ENCODE assay signal across 8 cellular contexts in genomic region chr2:69714539-69715220, GRCh38. TPM values are rescaled to one million over a fixed set of nuclear protein-coding genes. Genes with fewer than 3 reads are reported as not detected.
DNase-seq lines count a peak whose midpoint lies in the region.
"Not testable (repeated sequence)": the region's sequence is repeated elsewhere in the genome, so short reads cannot be mapped to it uniquely, and the experiment has no call there.

No MANE protein-coding gene starts in this region.

- peaks cover 23% of the 10 kb centered on the region for H3K4me1 Mint-ChIP-seq in activated CD4-positive, alpha-beta T cell treated with anti-CD3 and anti-CD28 coated beads, Interleukin-2, amount 10 ng/mL, durations not matched to agents 7 days and 5 days

- not testable (repeated sequence) for H3K27ac ChIP-seq in BLaER1

- H3K4me2 ChIP-seq in BLaER1: peak overlapping the region; percentile 30

- not testable (repeated sequence) for H3K4me3 Mint-ChIP-seq in activated CD4-positive, alpha-beta T cell treated with anti-CD3 and anti-CD28 coated beads, Interleukin-2, amount 10 ng/mL, durations not matched to agents 7 days and 5 days

- not testable (repeated sequence) for H3K9me3 ChIP-seq in BLaER1

- peaks cover 10% of the 10 kb centered on the region for H3K9me3 Mint-ChIP-seq in activated CD4-positive, alpha-beta T cell treated with anti-CD3 and anti-CD28 coated beads, Interleukin-2, amount 10 ng/mL, durations not matched to agents 7 days and 5 days

- H3K27me3 Mint-ChIP-seq in activated CD4-positive, alpha-beta T cell treated with anti-CD3 and anti-CD28 coated beads, Interleukin-2, amount 10 ng/mL, durations not matched to agents 7 days and 5 days: not testable (repeated sequence)

- POLR2A ChIA-PET in activated CD4-positive, alpha-beta T cell treated with anti-CD3 and anti-CD28 coated beads, Interleukin-2, amount 10 ng/mL, durations not matched to agents 7 days and 5 days (lab: Charles Lee): interaction anchor here (0.6 kb wide), 1 partner anchor 70 kb away, joined by 3 read pairs; no protein-coding TSS in a partner anchor

- DNase-seq in GM19240 (ENCODE audit: insufficient read length, low spot score) (peak; percentile 51), HPDE6-E6E7 (ENCODE audit: extremely low spot score) (peak; percentile 49), NCI-H82 treated with DMSO at 0.1 percent for 48 hours (lab: John Stamatoyannopoulos, UW; ENCODE audit: unreplicated experiment) (peak; percentile 73), cerebellum (ENCODE audit: low spot score) (peak; percentile 40), kidney glomerular epithelial cell (lab: John Stamatoyannopoulos, UW) (peak; percentile 88)
- DNase-seq in activated CD4-positive, alpha-beta T cell treated with anti-CD3 and anti-CD28 coated beads, Interleukin-2, amount 10 ng/mL, durations not matched to agents 7 days and 5 days: peak; percentile 93
- peak; percentile 81 for DNase-seq in stimulated activated CD4-positive, alpha-beta T cell treated with anti-CD3 and anti-CD28 coated beads, Interleukin-2, amount 100 ng/mL, for 4 hours (ENCODE audit: low read depth)

- not testable (repeated sequence) for H3K27me3 ChIP-seq in BLaER1

- not testable (repeated sequence) for H3K36me3 Mint-ChIP-seq in activated CD4-positive, alpha-beta T cell treated with anti-CD3 and anti-CD28 coated beads, Interleukin-2, amount 10 ng/mL, durations not matched to agents 7 days and 5 days (ENCODE audit: low read depth)

- not testable (repeated sequence) for H3K9ac ChIP-seq in BLaER1

- peaks cover 20% of the 10 kb centered on the region for H3K4me1 ChIP-seq in BLaER1

- not testable (repeated sequence) for H3K4me3 ChIP-seq in BLaER1

- CTCF ChIA-PET in activated CD4-positive, alpha-beta T cell treated with anti-CD3 and anti-CD28 coated beads, Interleukin-2, amount 10 ng/mL, durations not matched to agents 7 days and 5 days (lab: Charles Lee): interaction anchor here (1.3 to 2.4 kb wide), 6 partner anchors 10 to 151 kb away, joined by 3 to 16 read pairs (median 4); no protein-coding TSS in a partner anchor

- H3K27ac Mint-ChIP-seq in activated CD4-positive, alpha-beta T cell treated with anti-CD3 and anti-CD28 coated beads, Interleukin-2, amount 10 ng/mL, durations not matched to agents 7 days and 5 days: not testable (repeated sequence)

- H3K36me3 ChIP-seq in BLaER1: not testable (repeated sequence)

- H4K20me1 ChIP-seq in BLaER1: not testable (repeated sequence)

RNA-seq across cellular contexts. Expression of gene ANXA4, which starts 27.3 kb away (rescaled TPM):
- total RNA-seq in activated CD4-positive, alpha-beta T cell treated with anti-CD3 and anti-CD28 coated beads, Interleukin-2, amount 10 ng/mL, durations not matched to agents 7 days and 5 days: 10 to 100 TPM; 70.6 to 75.9 TPM
- total RNA-seq in cerebellum: 6.0 TPM

Comparison
In these comparisons a context has a peak if more than half of its experiments do, and no peak if none do; other contexts are left out.
1. DNase-seq: peak in every context shown above with its lines; median percentile 93 in activated CD4-positive, alpha-beta T cell treated with anti-CD3 and anti-CD28 coated beads, Interleukin-2, amount 10 ng/mL, durations not matched to agents 7 days and 5 days; 88 in kidney glomerular epithelial cell; 81 in stimulated activated CD4-positive, alpha-beta T cell treated with anti-CD3 and anti-CD28 coated beads, Interleukin-2, amount 100 ng/mL, for 4 hours; 73 in NCI-H82 treated with DMSO at 0.1 percent for 48 hours; 51 in GM19240; 49 in HPDE6-E6E7; 40 in cerebellum.
2. RNA of gene ANXA4, which starts 27.3 kb away (total RNA-seq): 70.6 to 75.9 TPM in activated CD4-positive, alpha-beta T cell treated with anti-CD3 and anti-CD28 coated beads, Interleukin-2, amount 10 ng/mL, durations not matched to agents 7 days and 5 days; 6.0 TPM in cerebellum (single experiment); every median in the first group is over 10 times any median in the second.